In the genomic region with DNA sequence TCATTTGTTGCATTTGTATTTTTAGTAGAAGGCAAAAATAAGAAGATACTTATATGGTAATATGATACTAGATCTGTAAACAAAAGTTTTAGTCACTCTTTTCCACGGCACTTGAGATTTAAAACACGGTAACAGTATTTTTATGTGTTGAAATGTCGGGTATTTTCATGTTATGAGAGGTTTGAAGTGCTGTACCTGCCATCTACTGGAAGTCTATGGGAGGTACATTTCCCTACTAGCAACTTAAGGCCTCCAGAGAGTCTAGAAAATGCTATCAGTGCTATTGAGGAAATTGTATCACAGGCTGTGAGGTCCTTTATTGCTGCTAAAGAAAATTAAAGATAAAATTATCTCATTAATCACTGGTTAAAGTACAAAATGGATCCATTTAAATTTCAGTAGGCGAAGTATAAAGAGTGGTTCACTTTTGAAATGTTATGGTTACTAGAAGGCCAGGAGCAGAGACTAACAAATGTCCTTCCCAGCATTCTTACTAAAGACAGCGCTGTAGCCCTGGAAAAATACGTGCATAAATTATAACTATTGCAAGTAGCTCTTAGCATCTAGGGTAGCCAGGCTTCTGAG, we compare ENCODE assay signal across 8 cellular contexts.
DNase-seq lines count a peak whose midpoint lies in the region; ATAC-seq lines count a peak whose summit lies in the region.

No MANE protein-coding gene starts in this region.

- DNase-seq in AG20443 (ENCODE audit: low spot score) = peak; percentile 58
- DNase-seq in NCI-H1417 treated with DMSO at 0.1 percent for 48 hours (lab: John Stamatoyannopoulos, UW) = peak; percentile 35
- peak; percentile 51 for DNase-seq in SW480 (ENCODE audit: low spot score)
- peak; percentile 52 for DNase-seq in glomerular endothelial cell (ENCODE audit: extremely low read depth, low read depth, low spot score)
- DNase-seq in retina = peak; percentile 30
- no peak for DNase-seq in T-helper 1 cell

- peak; percentile 74 for ATAC-seq in GM21529 (IDR thresholded peaks at IDR 0.05; ENCODE audit: unreplicated experiment)
- ATAC-seq in HG03097 (IDR thresholded peaks at IDR 0.05; ENCODE audit: low FRiP score, unreplicated experiment) = no peak

Comparison
In these comparisons a context has a peak if more than half of its experiments do, and no peak if none do; other contexts are left out.
1. DNase-seq: peak in AG20443 (single experiment), NCI-H1417 treated with DMSO at 0.1 percent for 48 hours (single experiment), SW480 (single experiment), glomerular endothelial cell (single experiment) and retina (single experiment); none in T-helper 1 cell (0 of 5).